In the genomic region with DNA sequence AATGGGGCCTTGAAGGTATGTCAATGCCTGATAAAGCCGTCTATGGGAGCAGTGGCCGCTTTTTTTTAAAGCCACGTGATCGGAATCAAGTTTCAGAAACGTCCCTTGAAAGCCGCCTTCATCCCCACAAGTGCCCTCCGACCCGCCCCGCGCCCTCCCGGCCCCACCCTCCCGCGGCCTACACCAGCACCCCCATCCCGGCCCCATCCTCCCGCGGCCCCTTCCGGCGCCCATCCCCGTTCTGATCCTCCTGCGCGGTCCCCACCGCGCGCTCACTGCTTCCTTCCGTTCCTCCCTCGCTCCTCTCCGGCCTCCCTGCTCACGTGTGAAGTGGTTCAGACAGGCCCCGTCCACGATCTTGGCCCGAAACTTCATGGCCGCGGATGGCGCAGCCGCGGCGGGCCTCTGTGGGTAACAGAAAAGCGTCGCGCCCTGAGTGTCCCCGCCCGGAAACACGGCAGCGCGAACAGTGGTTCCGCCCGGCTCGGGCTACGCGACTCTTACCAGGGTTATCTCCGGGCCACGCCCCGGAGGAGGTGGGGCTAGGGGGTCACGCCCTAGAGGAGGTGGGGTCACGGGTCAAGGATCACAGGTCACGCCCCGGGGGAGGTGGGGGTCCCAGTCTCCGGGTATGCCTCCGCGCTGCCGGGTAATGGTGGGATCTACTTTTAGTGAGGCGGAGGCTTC, we compare ENCODE assay signal across 8 cellular contexts. TPM values are rescaled to one million over a fixed set of nuclear protein-coding genes. Genes with fewer than 3 reads are reported as not detected.
DNase-seq lines count a peak whose midpoint lies in the region; ATAC-seq and TF ChIP-seq lines count a peak whose summit lies in the region.

A gene (minus strand): TSS at position 471 of the 687 bp plus-strand sequence. CDS start 96 bp downstream, at position 375.

- H3K4me1 Mint-ChIP-seq in CD14-positive monocyte = peaks cover 9% of the 10 kb centered on the region

- no peaks in the 10 kb centered on the region for H3K27me3 Mint-ChIP-seq in CD14-positive monocyte (ENCODE audit: low read depth in 3 of 3)

- H3K27ac ChIP-seq in left lung = peak within 1 kb of the TSS; percentile 65 to 91

- H3K9me3 ChIP-seq in left lung = no peaks in the 10 kb centered on the region

- DNase-seq in CD14-positive monocyte (ENCODE audit: low spot score) = peak; percentile 89
- peak; percentile 70 for DNase-seq in NCI-H748 treated with DMSO at 0.1 percent for 48 hours (lab: John Stamatoyannopoulos, UW)
- peak; percentile 90 to 91 for DNase-seq in activated CD4-positive, alpha-beta T cell treated with anti-CD3 and anti-CD28 coated beads, Interleukin-2, amount 50 U/mL, for 24 hours (ENCODE audit: low read depth in 1 of 2, low spot score in 1 of 2)
- peak; percentile 74 for DNase-seq in dermis blood vessel endothelial cell
- DNase-seq in left lung = peak; percentile 93 to 97
- DNase-seq in stimulated activated CD4-positive, alpha-beta T cell treated with anti-CD3 and anti-CD28 coated beads, Interleukin-2, amount 100 ng/mL, for 48 hours = peak; percentile 89 to 95

- peak within 1 kb of the TSS; percentile 50 to 53 for H3K4me3 ChIP-seq in left lung

- intact Hi-C loops in CD14-positive monocyte (cut with micrococcal nuclease) (loop anchor here in 1 of 2 donors (5.0 kb wide), 1 partner anchor 108 kb away; a partner anchor contains a TSS), left lung (cut with DNase I) (no loop called here)

- peaks cover 37 to 43% of the 10 kb centered on the region in 2 donors for H3K36me3 Mint-ChIP-seq in CD14-positive monocyte

- H3K4me3 Mint-ChIP-seq in CD14-positive monocyte = peak within 1 kb of the TSS; percentile 97 to 99

- peaks cover 4 to 41% of the 10 kb centered on the region in 2 donors for H3K36me3 ChIP-seq in left lung

- TF ChIP-seq CTCF in CD14-positive monocyte (IDR thresholded peaks at IDR 0.05) (no peak), left lung (IDR thresholded peaks at IDR 0.05) (no peak)

- peaks cover 0 to 3% (median 0%) of the 10 kb centered on the region in 7 donors for H3K9me3 Mint-ChIP-seq in CD14-positive monocyte

- peaks cover 0 to 25% of the 10 kb centered on the region in 2 donors for H3K4me1 ChIP-seq in left lung

- H3K27me3 ChIP-seq in left lung = no peaks in the 10 kb centered on the region

- ATAC-seq in GM19372 (IDR thresholded peaks at IDR 0.05; ENCODE audit: low read depth, unreplicated experiment) = peak; percentile 99
- ATAC-seq in HG03521 (IDR thresholded peaks at IDR 0.05; ENCODE audit: unreplicated experiment) = peak; percentile 99
- peak; percentile 100 for ATAC-seq in left lung

- peak within 1 kb of the TSS; percentile 94 to 100 (median 99) for H3K27ac Mint-ChIP-seq in CD14-positive monocyte

RNA-seq across cellular contexts. Expression of the gene that starts here (rescaled TPM):
- 10 to 100 TPM; 37.7 to 45.9 TPM for polyA plus RNA-seq in CD14-positive monocyte
- total RNA-seq in dermis blood vessel endothelial cell (16.8 and 24.5 TPM in 2 replicates), left lung (10 to 100 TPM; 36.7 to 38.7 TPM)

Comparison
In these comparisons a context has a peak if more than half of its experiments do, and no peak if none do; other contexts are left out.
1. Peak in every context shown above with its lines: DNase-seq, ATAC-seq, H3K4me3 ChIP-seq and H3K27ac ChIP-seq.